In genomic region chr11:1458340-1459218, GRCh38 we compare ENCODE assay signal across 8 cellular contexts. TPM values are rescaled to one million over a fixed set of nuclear protein-coding genes. Genes with fewer than 3 reads are reported as not detected.
DNase-seq lines count a peak whose midpoint lies in the region; TF ChIP-seq lines count a peak whose summit lies in the region.

No MANE protein-coding gene starts in this region.

- no peak overlapping the region for H2BK15ac ChIP-seq in mesenchymal stem cell (ENCODE audit: low read depth, poor library complexity, severe bottlenecking)

- no peak overlapping the region for H2BK12ac ChIP-seq in mesenchymal stem cell (ENCODE audit: low read length in 2 of 2)

- H3K9me3 ChIP-seq in BE2C (no peaks in the 10 kb centered on the region), mesenchymal stem cell (ENCODE audit: control insufficient read depth, low read length) (no peaks in the 10 kb centered on the region)

- no peak overlapping the region for H3K4me3 ChIP-seq in BE2C (ENCODE audit: low read depth, low read length)
- no peak overlapping the region for H3K4me3 ChIP-seq in mesenchymal stem cell (ENCODE audit: insufficient read depth in 1 of 2, low read depth in 1 of 2, low read length in 2 of 2)

- H4K8ac ChIP-seq in mesenchymal stem cell (ENCODE audit: low read length): no peak overlapping the region

- H3K36me3 Mint-ChIP-seq in chondrocyte (ENCODE audit: low read depth): no peaks in the 10 kb centered on the region

- H3K9me3 Mint-ChIP-seq in chondrocyte (ENCODE audit: low read depth): no peaks in the 10 kb centered on the region

- no peak overlapping the region for H3K9ac ChIP-seq in mesenchymal stem cell (ENCODE audit: low read length)

- 66% methylated on average over 18 of the region's 18 CpGs for WGBS in mesenchymal stem cell

- H3K4ac ChIP-seq in mesenchymal stem cell (ENCODE audit: low read depth in 1 of 2, low read length in 2 of 2): no peak overlapping the region

- no peak overlapping the region for H3K18ac ChIP-seq in mesenchymal stem cell (ENCODE audit: low read depth in 1 of 2, low read length in 2 of 2)

- no peak overlapping the region for H2AK5ac ChIP-seq in mesenchymal stem cell (ENCODE audit: low read length, severe bottlenecking)

- no peaks in the 10 kb centered on the region for H3K79me1 ChIP-seq in mesenchymal stem cell (replicated peaks; ENCODE audit: low read length, poor library complexity, severe bottlenecking)

- H2AFZ ChIP-seq in mesenchymal stem cell (ENCODE audit: low read depth, low read length): no peak overlapping the region

- no peaks in the 10 kb centered on the region for H3K4me1 ChIP-seq in BE2C
- H3K4me1 ChIP-seq in mesenchymal stem cell (ENCODE audit: control insufficient read depth, insufficient read depth, low read depth, low read length): peaks cover 4% of the 10 kb centered on the region

- no peak overlapping the region for H2BK120ac ChIP-seq in mesenchymal stem cell (ENCODE audit: low read depth, low read length)

- H3K27me3 Mint-ChIP-seq in chondrocyte (ENCODE audit: low read depth): no peaks in the 10 kb centered on the region

- no peak overlapping the region for H3K4me2 ChIP-seq in mesenchymal stem cell (ENCODE audit: low read length, poor library complexity, severe bottlenecking)

- DNase-seq in BE2C (peak; percentile 71), NCI-H187 (lab: John Stamatoyannopoulos, UW) (peak; percentile 24 to 56), chondrocyte (ENCODE audit: low spot score) (no peak), mesenchymal stem cell (peak; percentile 10), NCI-H1092 (lab: John Stamatoyannopoulos, UW) (no peak), NCI-H1694 (lab: John Stamatoyannopoulos, UW) (no peak), HK-2 (ENCODE audit: unreplicated experiment) (no peak)
- no peak for DNase-seq in activated CD4-positive, alpha-beta T cell treated with anti-CD3 and anti-CD28 coated beads for 48 hours

- no peak overlapping the region for H4K91ac ChIP-seq in mesenchymal stem cell (ENCODE audit: low read length)

- no peak for TF ChIP-seq CTCF in BE2C (IDR thresholded peaks at IDR 0.05; ENCODE audit: low read depth, low read length)
- peak; percentile 64 for TF ChIP-seq CTCF in chondrocyte (IDR thresholded peaks at IDR 0.05)

- no peaks in the 10 kb centered on the region for H3K4me1 Mint-ChIP-seq in chondrocyte (ENCODE audit: low read depth)

- H3K4me3 Mint-ChIP-seq in chondrocyte (ENCODE audit: unreplicated experiment): no peak overlapping the region

- no peak overlapping the region for H3K23ac ChIP-seq in mesenchymal stem cell (ENCODE audit: low read length in 2 of 2)

- H3K36me3 ChIP-seq in BE2C: no peaks in the 10 kb centered on the region
- H3K36me3 ChIP-seq in mesenchymal stem cell (ENCODE audit: control insufficient read depth in 1 of 2, insufficient read depth in 2 of 2, low read depth in 1 of 2, low read length in 2 of 2): peaks cover 0 to 4% of the 10 kb centered on the region in 2 experiments

- H3K14ac ChIP-seq in mesenchymal stem cell (ENCODE audit: low read length in 2 of 2): peak overlapping the region in 1 of 2 experiments; percentile 29

- no peaks in the 10 kb centered on the region for H3K27me3 ChIP-seq in BE2C
- H3K27me3 ChIP-seq in mesenchymal stem cell (ENCODE audit: control insufficient read depth in 1 of 2, insufficient read depth in 1 of 2, low read length in 2 of 2): peaks cover 7 to 11% of the 10 kb centered on the region in 2 experiments

- no peak overlapping the region for H2BK5ac ChIP-seq in mesenchymal stem cell (ENCODE audit: low read depth, low read length, poor library complexity, severe bottlenecking)

- H3K27ac Mint-ChIP-seq in chondrocyte (ENCODE audit: unreplicated experiment): no peak overlapping the region

- H3K27ac ChIP-seq in mesenchymal stem cell (ENCODE audit: low read length, poor library complexity, severe bottlenecking): no peak overlapping the region

RNA-seq across cellular contexts. Expression of gene MOB2, which starts 28.0 kb away (rescaled TPM):
- polyA plus RNA-seq in BE2C (2012; ENCODE audit: insufficient read depth, insufficient read length, low read depth): 46.1 TPM
- 24.9 to 28.0 TPM (median 26.9 TPM) in 3 replicates for total RNA-seq in chondrocyte
- 10.6 TPM for polyA plus RNA-seq in mesenchymal stem cell (2013, experiment 1 of 2)
- 10.7 TPM for polyA plus RNA-seq in mesenchymal stem cell (2013, experiment 2 of 2)

Comparison
In these comparisons a context has a peak if more than half of its experiments do, and no peak if none do; other contexts are left out.
1. DNase-seq: peak in BE2C (single experiment), NCI-H187 (2 of 2) and mesenchymal stem cell (single experiment); none in chondrocyte (single experiment), NCI-H1092 (single experiment), NCI-H1694 (single experiment), activated CD4-positive, alpha-beta T cell treated with anti-CD3 and anti-CD28 coated beads for 48 hours (single experiment) and HK-2 (single experiment).